ENCODE assay signal across 8 cellular contexts in genomic region chr14:75277000-75277795, GRCh38. TPM values are rescaled to one million over a fixed set of nuclear protein-coding genes. Genes with fewer than 3 reads are reported as not detected.
A peak's percentile ranks its signal among the peaks of the same experiment; 100 is the strongest.
DNase-seq lines count a peak whose midpoint lies in the region; ATAC-seq and TF ChIP-seq lines count a peak whose summit lies in the region.

No MANE protein-coding gene starts in this region.

- peaks cover 15% of the 10 kb centered on the region for H3K27me3 ChIP-seq in neural cell (ENCODE audit: insufficient read depth, low read depth, low read length)
- peaks cover 0 to 2% of the 10 kb centered on the region in 2 donors for H3K27me3 ChIP-seq in aorta (ENCODE audit: control insufficient read depth in 1 of 2, insufficient read depth in 2 of 2, low read length in 1 of 2)

- H3K79me2 ChIP-seq in neural cell (replicated peaks; ENCODE audit: insufficient read depth, low read length): no peaks in the 10 kb centered on the region

- H3K9me3 Mint-ChIP-seq in activated naive CD8-positive, alpha-beta T cell treated with anti-CD3 and anti-CD28 coated beads, Interleukin-2, amount 10 ng/mL, durations not matched to agents 7 days and 5 days: no peaks in the 10 kb centered on the region

- no peaks in the 10 kb centered on the region for H3K9me2 ChIP-seq in neural cell (ENCODE audit: insufficient read depth, low read length)

- H2AFZ ChIP-seq in neural cell (ENCODE audit: low read depth, low read length): peak overlapping the region; percentile 14

- H3K4me1 ChIP-seq in aorta (ENCODE audit: control insufficient read depth in 1 of 2, insufficient read depth in 2 of 2, low read length in 2 of 2): no peaks in the 10 kb centered on the region

- H3K27me3 Mint-ChIP-seq in activated naive CD8-positive, alpha-beta T cell treated with anti-CD3 and anti-CD28 coated beads, Interleukin-2, amount 10 ng/mL, durations not matched to agents 7 days and 5 days: peaks cover 72% of the 10 kb centered on the region

- H3K27ac ChIP-seq in neural cell (ENCODE audit: low read length) (peak overlapping the region; percentile 84), aorta (ENCODE audit: low read depth in 1 of 2, low read length in 2 of 2) (peak overlapping the region; percentile 98 to 100)

- no peaks in the 10 kb centered on the region for H3K36me3 ChIP-seq in neural cell (ENCODE audit: insufficient read depth, low read length)
- H3K36me3 ChIP-seq in aorta (ENCODE audit: control insufficient read depth in 1 of 2, insufficient read depth in 2 of 2, low read length in 1 of 2): peaks cover 0 to 2% of the 10 kb centered on the region in 2 donors

- peaks cover 6% of the 10 kb centered on the region for H3K36me3 Mint-ChIP-seq in activated naive CD8-positive, alpha-beta T cell treated with anti-CD3 and anti-CD28 coated beads, Interleukin-2, amount 10 ng/mL, durations not matched to agents 7 days and 5 days

- peak overlapping the region; percentile 76 for H3K27ac Mint-ChIP-seq in activated naive CD8-positive, alpha-beta T cell treated with anti-CD3 and anti-CD28 coated beads, Interleukin-2, amount 10 ng/mL, durations not matched to agents 7 days and 5 days

- peak; percentile 35 for TF ChIP-seq RAD21 in neural cell (conservative IDR thresholded peaks at IDR 0.05)

- H3K4me3 ChIP-seq in Jurkat, Clone E6-1 (ENCODE audit: low read length): peak overlapping the region; percentile 58
- H3K4me3 ChIP-seq in neural cell (ENCODE audit: low read length) (peak overlapping the region; percentile 91), aorta (ENCODE audit: low read length in 2 of 2) (peak overlapping the region; percentile 53 to 78)

- H3K9me3 ChIP-seq in neural cell (ENCODE audit: low read length): no peaks in the 10 kb centered on the region
- no peaks in the 10 kb centered on the region for H3K9me3 ChIP-seq in aorta (ENCODE audit: control insufficient read depth, low read length)

- peak overlapping the region; percentile 88 for H3K4me3 Mint-ChIP-seq in activated naive CD8-positive, alpha-beta T cell treated with anti-CD3 and anti-CD28 coated beads, Interleukin-2, amount 10 ng/mL, durations not matched to agents 7 days and 5 days

- no peaks in the 10 kb centered on the region for H4K20me1 ChIP-seq in neural cell (ENCODE audit: insufficient read depth)

- H3K4me2 ChIP-seq in neural cell (ENCODE audit: low read length): peak overlapping the region; percentile 100

- intact Hi-C loops in aorta (cut with DNase I): loop anchor here (1.0 to 5.0 kb wide), 4 partner anchors 18 to 101 kb away; partner anchors contain the start of gene TMED10 (in 1 of the 2)

- POLR2A ChIA-PET in activated naive CD8-positive, alpha-beta T cell treated with anti-CD3 and anti-CD28 coated beads, Interleukin-2, amount 10 ng/mL, durations not matched to agents 7 days and 5 days (lab: Charles Lee): interaction anchor here (0.6 to 3.1 kb wide), 6 partner anchors 11 to 136 kb away, joined by 3 to 20 read pairs (median 4); no protein-coding TSS in a partner anchor

- peak; percentile 83 for DNase-seq in Daoy (ENCODE audit: low read depth)
- DNase-seq in Jurkat, Clone E6-1 (ENCODE audit: low read depth, low spot score): no peak
- peak; percentile 89 for DNase-seq in RPMI7951 (ENCODE audit: low read depth)
- peak; percentile 75 for DNase-seq in activated naive CD8-positive, alpha-beta T cell treated with anti-CD3 and anti-CD28 coated beads, Interleukin-2, amount 10 ng/mL, durations not matched to agents 7 days and 5 days
- peak; percentile 89 for DNase-seq in globus pallidus (ENCODE audit: low spot score)
- peak; percentile 96 to 97 for DNase-seq in aorta

- peak; percentile 86 for TF ChIP-seq EP300 in neural cell (conservative IDR thresholded peaks at IDR 0.05; ENCODE audit: poor library complexity, severe bottlenecking)

- H3K9ac ChIP-seq in neural cell (ENCODE audit: low read length): peak overlapping the region; percentile 100

- peaks cover 31% of the 10 kb centered on the region for H3K4me1 Mint-ChIP-seq in activated naive CD8-positive, alpha-beta T cell treated with anti-CD3 and anti-CD28 coated beads, Interleukin-2, amount 10 ng/mL, durations not matched to agents 7 days and 5 days

- peaks cover 4% of the 10 kb centered on the region for H3F3A ChIP-seq in neural cell (ENCODE audit: insufficient read depth, low read length, poor library complexity, severe bottlenecking)

- peak; percentile 3 for ATAC-seq in activated naive CD8-positive, alpha-beta T cell treated with anti-CD3 and anti-CD28 coated beads, Interleukin-2, amount 10 ng/mL, durations not matched to agents 7 days and 5 days (ENCODE audit: low read depth)
- ATAC-seq in aorta (ENCODE audit: low FRiP score) (peak; percentile 81), HG03439 (IDR thresholded peaks at IDR 0.05; ENCODE audit: unreplicated experiment) (no peak)

- no peak for TF ChIP-seq CTCF in neural cell (IDR thresholded peaks at IDR 0.05; ENCODE audit: poor library complexity, severe bottlenecking)

- WGBS in aorta, 2 donors: 0 to 1% methylated on average over 40 to 81 of the region's 81 CpGs

TF ChIP-seq in neural cell, 6 proteins besides CTCF, POLR2A, EP300 and RAD21:
- TF ChIP-seq TAF1 (IDR thresholded peaks at IDR 0.05; ENCODE audit: low read depth): no peak
- peak; percentile 75 for TF ChIP-seq POLR2AphosphoS5 (IDR thresholded peaks at IDR 0.05)
- TF ChIP-seq MXI1 (conservative IDR thresholded peaks at IDR 0.05; ENCODE audit: poor library complexity, severe bottlenecking): peak; percentile 55
- no peak for TF ChIP-seq SMC3 (conservative IDR thresholded peaks at IDR 0.05; ENCODE audit: poor library complexity)
- TF ChIP-seq REST (IDR thresholded peaks at IDR 0.05; ENCODE audit: borderline replicate concordance): peak; percentile 48
- no peak for TF ChIP-seq EZH2 (IDR thresholded peaks at IDR 0.05; ENCODE audit: borderline replicate concordance, insufficient read depth, low read length, poor library complexity, severe bottlenecking)

RNA-seq across cellular contexts. Expression of gene FOS, which starts 1.4 kb away (rescaled TPM):
- 8.8 and 9.1 TPM in 2 replicates for total RNA-seq in Daoy (2014; rRNA removed; shearing (Covaris generic))
- 1.4 TPM for polyA plus RNA-seq in Jurkat, Clone E6-1 (2012; ENCODE audit: insufficient read depth, insufficient read length)
- total RNA-seq in RPMI7951 (2014; rRNA removed; shearing (Covaris generic)): 6.9 and 7.7 TPM in 2 replicates
- 10 to 100 TPM; 60.3 to 61.7 TPM for total RNA-seq in activated naive CD8-positive, alpha-beta T cell treated with anti-CD3 and anti-CD28 coated beads, Interleukin-2, amount 10 ng/mL, durations not matched to agents 7 days and 5 days
- polyA plus RNA-seq in neural cell (266 and 296 TPM in 2 replicates), aorta (100 to 1,000 TPM; 154 to 504 TPM)
- 149 and 226 TPM in 2 replicates for polyA minus RNA-seq in neural cell
- total RNA-seq in aorta: 1,000 to 10,000 TPM in 1 of 2 donors, 100 to 1,000 TPM in 1; 129 to 2,160 TPM
